In genomic region chr16:2968738-2969544, GRCh38 we compare ENCODE assay signal across 1 cellular context.
A peak's percentile ranks its signal among the peaks of the same experiment; 100 is the strongest.
TF ChIP-seq lines count a peak whose summit lies in the region.

Gene PAQR4 (plus strand): TSS chr16:2969348. CDS start chr16:2969675, 327 bp downstream.

TF ChIP-seq in HEK293, 187 proteins besides CTCF, POLR2A, EP300 and RAD21 (continued from another document and continues in another):
- TF ChIP-seq ZBTB26 (tag by site-specific recombination; optimal IDR thresholded peaks at IDR 0.05) (peak; percentile 79), ZNF571 (tag by site-specific recombination; IDR thresholded peaks at IDR 0.05) (no peak), PBX3 (CRISPR knock-in tag; IDR thresholded peaks at IDR 0.05) (peak; percentile 97), ZXDB (tag by site-specific recombination; IDR thresholded peaks at IDR 0.05) (peak; percentile 77; the same call in 1 of the 2 replicates), ZNF248 (tag by site-specific recombination; IDR thresholded peaks at IDR 0.05) (no peak), ZNF24 (tag by site-specific recombination; IDR thresholded peaks at IDR 0.05) (0 out of 2 replicates have a peak, but pooled peaks have one; percentile 50), ZNF184 (tag by site-specific recombination; IDR thresholded peaks at IDR 0.05) (no peak), ZNF843 (tag by site-specific recombination; IDR thresholded peaks at IDR 0.05) (no peak; the same call in 1 of the 2 replicates), ZNF501 (tag by site-specific recombination; IDR thresholded peaks at IDR 0.05) (peak; percentile 79; the same call in 1 of the 2 replicates), GLI4 (tag by site-specific recombination; IDR thresholded peaks at IDR 0.05) (no peak; the same call in 1 of the 2 replicates), PRDM1 (tag by site-specific recombination; IDR thresholded peaks at IDR 0.05) (no peak), ZNF10 (tag by site-specific recombination; IDR thresholded peaks at IDR 0.05) (0 out of 2 replicates have a peak, but pooled peaks have one; percentile 4), ZNF366 (tag by site-specific recombination; conservative IDR thresholded peaks at IDR 0.05) (no peak), ZNF837 (tag by site-specific recombination; IDR thresholded peaks at IDR 0.05) (no peak), ZNF23 (tag by site-specific recombination; IDR thresholded peaks at IDR 0.05; ENCODE audit: borderline replicate concordance) (no peak), SCRT2 (tag by site-specific recombination; IDR thresholded peaks at IDR 0.05) (no peak), ZBTB6 (tag by site-specific recombination; IDR thresholded peaks at IDR 0.05) (no peak), GFI1B (tag by site-specific recombination; IDR thresholded peaks at IDR 0.05) (no peak), KLF7 (tag by site-specific recombination; IDR thresholded peaks at IDR 0.05; ENCODE audit: borderline replicate concordance) (no peak), ZNF280C (tag by site-specific recombination; IDR thresholded peaks at IDR 0.05) (no peak), GLI2 (tag by site-specific recombination; IDR thresholded peaks at IDR 0.05; ENCODE audit: borderline replicate concordance, low read depth) (no peak), ZNF626 (tag by site-specific recombination; IDR thresholded peaks at IDR 0.05) (no peak), ZNF202 (tag by site-specific recombination; IDR thresholded peaks at IDR 0.05; ENCODE audit: borderline replicate concordance) (no peak), ZNF426 (tag by site-specific recombination; IDR thresholded peaks at IDR 0.05) (no peak), ZNF76 (tag by site-specific recombination; IDR thresholded peaks at IDR 0.05; ENCODE audit: borderline replicate concordance, low read depth) (0 out of 2 replicates have a peak, but pooled peaks have one; percentile 28), ZNF473 (tag by site-specific recombination; IDR thresholded peaks at IDR 0.05) (no peak), ZNF768 (tag by site-specific recombination; IDR thresholded peaks at IDR 0.05) (no peak), ZNF664 (tag by site-specific recombination; IDR thresholded peaks at IDR 0.05) (no peak), ZNF175 (tag by site-specific recombination; IDR thresholded peaks at IDR 0.05) (no peak), TCF7L2 (IDR thresholded peaks at IDR 0.05; ENCODE audit: borderline replicate concordance, low read depth, low read length) (no peak), ZSCAN30 (tag by site-specific recombination; IDR thresholded peaks at IDR 0.05) (no peak), ZNF133 (tag by site-specific recombination; IDR thresholded peaks at IDR 0.05) (no peak), ZNF350 (tag by site-specific recombination; IDR thresholded peaks at IDR 0.05) (no peak), ZNF707 (tag by site-specific recombination; IDR thresholded peaks at IDR 0.05) (no peak), ZBTB48 (tag by site-specific recombination; IDR thresholded peaks at IDR 0.05) (peak; percentile 47; the same call in 1 of the 2 replicates), ZNF16 (tag by site-specific recombination; IDR thresholded peaks at IDR 0.05; ENCODE audit: low read depth) (no peak), ZNF621 (tag by site-specific recombination; IDR thresholded peaks at IDR 0.05) (no peak), HIC1 (tag by site-specific recombination; IDR thresholded peaks at IDR 0.05) (peak; percentile 100), ZNF639 (tag by site-specific recombination; IDR thresholded peaks at IDR 0.05) (peak; percentile 70; the same call in 1 of the 2 replicates), MEIS1 (CRISPR knock-in tag; IDR thresholded peaks at IDR 0.05; ENCODE audit: borderline replicate concordance) (no peak), ZNF138 (tag by site-specific recombination; IDR thresholded peaks at IDR 0.05; ENCODE audit: borderline replicate concordance) (no peak), ZBTB49 (tag by site-specific recombination; IDR thresholded peaks at IDR 0.05; ENCODE audit: low read depth) (no peak), ZNF645 (tag by site-specific recombination; IDR thresholded peaks at IDR 0.05) (no peak), ZNF18 (tag by site-specific recombination; IDR thresholded peaks at IDR 0.05) (no peak), OVOL3 (tag by site-specific recombination; IDR thresholded peaks at IDR 0.05) (no peak), ZBTB10 (tag by site-specific recombination; IDR thresholded peaks at IDR 0.05) (no peak), REPIN1 (tag by site-specific recombination; IDR thresholded peaks at IDR 0.05; ENCODE audit: low read depth) (no peak), ZNF404 (tag by site-specific recombination; IDR thresholded peaks at IDR 0.05) (no peak)
